In genomic region chr6:163825033-163825432, GRCh38 we compare ENCODE assay signal across 25 cellular contexts.
DNase-seq lines count a peak whose midpoint lies in the region; TF ChIP-seq lines count a peak whose summit lies in the region.
"Had no signal": no experiment of that assay in that cellular context is flagged by ENCODE, and none has a peak within 500 bp of the region (broad histone marks: within the 10 kb centered on the region; RNA-seq: fewer than 3 reads in every experiment).

No MANE protein-coding gene starts in this region.

- TF ChIP-seq POLR2A in breast epithelium (IDR thresholded peaks at IDR 0.05) = no peak

- CTCF ChIA-PET in MCF 10A (lab: Yijun Ruan, JAX) = interaction anchor here (0.7 to 2.3 kb wide), 3 partner anchors 11 to 284 kb away, joined by 3 to 12 read pairs (median 3); no protein-coding TSS in a partner anchor

- no peaks in the 10 kb centered on the region for H3K36me3 Mint-ChIP-seq in MCF 10A (ENCODE audit: insufficient read depth, unreplicated experiment)
- H3K36me3 Mint-ChIP-seq: activated naive CD4-positive, alpha-beta T cell treated with anti-CD3 and anti-CD28 coated beads, Interleukin-2, amount 10 ng/mL, durations not matched to agents 7 days and 5 days; type B pancreatic cell had no signal

- no peak overlapping the region for H2AFZ ChIP-seq in fibroblast of lung (ENCODE audit: low read length)

- intact Hi-C loops in MCF 10A (cut with micrococcal nuclease) = loop anchor here (10.0 kb wide), 1 partner anchor 240 kb away; no protein-coding TSS in a partner anchor
- intact Hi-C loops in breast epithelium (cut with DNase I; ENCODE audit: low total_unique reads) = no loop called here

- DNase-seq in MCF 10A (ENCODE audit: unreplicated experiment) (peak; percentile 99), breast epithelium (ENCODE audit: low spot score in 2 of 2) (no peak), SJCRH30 (peak; percentile 52 to 63), fibroblast of lung (ENCODE audit: low read depth in 2 of 2) (peak; percentile 67 to 94), AG08396 (ENCODE audit: low spot score) (no peak), SIG-M5 (lab: John Stamatoyannopoulos, UW) (no peak)
- no peak for DNase-seq in activated CD8-positive, alpha-beta memory T cell treated with anti-CD3 and anti-CD28 coated beads, Interleukin-2, amount 50 U/mL, for 48 hours
- DNase-seq in activated effector memory CD4-positive, alpha-beta T cell treated with anti-CD3 and anti-CD28 coated beads, Interleukin-2, amount 50 U/mL, for 16 hours = no peak
- DNase-seq: activated CD4-positive, alpha-beta T cell treated with anti-CD3 and anti-CD28 coated beads, Interleukin-2, amount 50 U/mL, for 48 hours; activated naive CD4-positive, alpha-beta T cell treated with anti-CD3 and anti-CD28 coated beads, Interleukin-2, amount 10 ng/mL, durations not matched to agents 7 days and 5 days; anterior cingulate cortex; C1 segment of cervical spinal cord; gastrocnemius medialis; NCI-H2029 treated with DMSO at 0.1 percent for 48 hours; NCI-H510A; SHP77 treated with DMSO at 0.1 percent for 48 hours; stimulated activated CD4-positive, alpha-beta T cell treated with anti-CD3 and anti-CD28 coated beads, Interleukin-4, amount 100 ng/mL, for 1 hour; stomach; T-helper 17 cell; WERI-Rb-1 had no signal

- H3K27ac ChIP-seq in breast epithelium = no peak overlapping the region
- H3K27ac ChIP-seq in SJCRH30 = no peak overlapping the region
- H3K27ac ChIP-seq in fibroblast of lung (ENCODE audit: insufficient read depth, low read length) = no peak overlapping the region
- H3K27ac ChIP-seq: gastrocnemius medialis, prostate gland, stomach, WERI-Rb-1 had no signal

- H3K36me3 ChIP-seq in breast epithelium = no peaks in the 10 kb centered on the region
- no peaks in the 10 kb centered on the region for H3K36me3 ChIP-seq in SJCRH30
- H3K36me3 ChIP-seq in fibroblast of lung (ENCODE audit: control insufficient read depth, insufficient read depth, low read length) = no peaks in the 10 kb centered on the region
- H3K36me3 ChIP-seq: gastrocnemius medialis, prostate gland, stomach, WERI-Rb-1 had no signal

- H3K9me3 ChIP-seq in breast epithelium (no peaks in the 10 kb centered on the region), SJCRH30 (replicated peaks) (no peaks in the 10 kb centered on the region), fibroblast of lung (ENCODE audit: control insufficient read depth, insufficient read depth, low read depth, low read length) (no peaks in the 10 kb centered on the region)
- H3K9me3 ChIP-seq: gastrocnemius medialis, prostate gland, stomach had no signal

- no peak overlapping the region for H3K4me3 Mint-ChIP-seq in MCF 10A (ENCODE audit: unreplicated experiment)
- H3K4me3 Mint-ChIP-seq: activated naive CD4-positive, alpha-beta T cell treated with anti-CD3 and anti-CD28 coated beads, Interleukin-2, amount 10 ng/mL, durations not matched to agents 7 days and 5 days; IgD-negative memory B cell; neural crest cell; T-helper 17 cell; type B pancreatic cell had no signal

- no peak for TF ChIP-seq CTCF in MCF 10A (IDR thresholded peaks at IDR 0.05; ENCODE audit: unreplicated experiment)
- TF ChIP-seq CTCF in breast epithelium (IDR thresholded peaks at IDR 0.05) = no peak
- TF ChIP-seq CTCF in fibroblast of lung (conservative IDR thresholded peaks at IDR 0.05 in 1 of 2, IDR thresholded peaks at IDR 0.05 in 1 of 2; ENCODE audit: low read depth in 1 of 2, low read length in 2 of 2) = no peak

- H3K4me1 Mint-ChIP-seq in MCF 10A (ENCODE audit: insufficient read depth, unreplicated experiment) = peaks cover 17% of the 10 kb centered on the region
- H3K4me1 Mint-ChIP-seq: activated naive CD4-positive, alpha-beta T cell treated with anti-CD3 and anti-CD28 coated beads, Interleukin-2, amount 10 ng/mL, durations not matched to agents 7 days and 5 days; IgD-negative memory B cell; T-helper 17 cell had no signal

- POLR2A ChIA-PET in MCF 10A (lab: Yijun Ruan, JAX) = interaction anchor here (1.0 to 1.7 kb wide), 5 partner anchors 9 to 79 kb away, joined by 3 to 6 read pairs (median 3); no protein-coding TSS in a partner anchor

- no peaks in the 10 kb centered on the region for H4K20me1 ChIP-seq in fibroblast of lung (ENCODE audit: control insufficient read depth, extremely low read depth, insufficient read depth, low read length)

- no peak overlapping the region for H3K4me3 ChIP-seq in breast epithelium
- H3K4me3 ChIP-seq in SJCRH30 = no peak overlapping the region
- H3K4me3 ChIP-seq in fibroblast of lung (replicated peaks in 1 of 4; ENCODE audit: control extremely low read depth in 1 of 4, insufficient read depth in 1 of 4, low read depth in 3 of 4, low read length in 4 of 4) = no peak overlapping the region
- H3K4me3 ChIP-seq: gastrocnemius medialis, prostate gland, smooth muscle cell, stomach had no signal

- H3K27ac Mint-ChIP-seq in MCF 10A (ENCODE audit: low read depth, unreplicated experiment) = peak overlapping the region; percentile 59
- H3K27ac Mint-ChIP-seq: activated naive CD4-positive, alpha-beta T cell treated with anti-CD3 and anti-CD28 coated beads, Interleukin-2, amount 10 ng/mL, durations not matched to agents 7 days and 5 days; IgD-negative memory B cell; T-helper 17 cell; type B pancreatic cell had no signal

- no peaks in the 10 kb centered on the region for H3K27me3 ChIP-seq in breast epithelium
- H3K27me3 ChIP-seq in SJCRH30 = no peaks in the 10 kb centered on the region
- H3K27me3 ChIP-seq in fibroblast of lung (ENCODE audit: control insufficient read depth, insufficient read depth, low read length) = no peaks in the 10 kb centered on the region
- H3K27me3 ChIP-seq: gastrocnemius medialis had no signal

- no peaks in the 10 kb centered on the region for H3K9me3 Mint-ChIP-seq in MCF 10A (ENCODE audit: unreplicated experiment)
- H3K9me3 Mint-ChIP-seq: activated naive CD4-positive, alpha-beta T cell treated with anti-CD3 and anti-CD28 coated beads, Interleukin-2, amount 10 ng/mL, durations not matched to agents 7 days and 5 days; IgD-negative memory B cell had no signal

- H3K4me2 ChIP-seq in fibroblast of lung (ENCODE audit: extremely low read depth, insufficient read depth, low read length) = no peak overlapping the region
- H3K4me2 ChIP-seq: smooth muscle cell had no signal

- H3K79me2 ChIP-seq in fibroblast of lung (ENCODE audit: control insufficient read depth, insufficient read depth, low read length) = no peaks in the 10 kb centered on the region

- no peaks in the 10 kb centered on the region for H3K27me3 Mint-ChIP-seq in MCF 10A (ENCODE audit: insufficient read depth, unreplicated experiment)
- H3K27me3 Mint-ChIP-seq: activated naive CD4-positive, alpha-beta T cell treated with anti-CD3 and anti-CD28 coated beads, Interleukin-2, amount 10 ng/mL, durations not matched to agents 7 days and 5 days had no signal

- BruUV-seq in MCF 10A (replicated peaks; lab: Mats Ljungman, UMichigan) = no TSS peak

- H3K4me1 ChIP-seq in breast epithelium (no peaks in the 10 kb centered on the region), SJCRH30 (peaks cover 14% of the 10 kb centered on the region), fibroblast of lung (ENCODE audit: control insufficient read depth, extremely low read depth, insufficient read depth, low read length) (no peaks in the 10 kb centered on the region)
- H3K4me1 ChIP-seq: prostate gland, stomach had no signal

- no peak overlapping the region for H3K9ac ChIP-seq in fibroblast of lung (ENCODE audit: insufficient read depth, low read length)

Comparison
In these comparisons a context has a peak if more than half of its experiments do, and no peak if none do; other contexts are left out.
1. DNase-seq: peak in MCF 10A (single experiment), SJCRH30 (2 of 2) and fibroblast of lung (2 of 2); none in breast epithelium (0 of 2), activated CD8-positive, alpha-beta memory T cell treated with anti-CD3 and anti-CD28 coated beads, Interleukin-2, amount 50 U/mL, for 48 hours (single experiment), activated effector memory CD4-positive, alpha-beta T cell treated with anti-CD3 and anti-CD28 coated beads, Interleukin-2, amount 50 U/mL, for 16 hours (single experiment), AG08396 (single experiment) and SIG-M5 (single experiment).